In the genomic region with DNA sequence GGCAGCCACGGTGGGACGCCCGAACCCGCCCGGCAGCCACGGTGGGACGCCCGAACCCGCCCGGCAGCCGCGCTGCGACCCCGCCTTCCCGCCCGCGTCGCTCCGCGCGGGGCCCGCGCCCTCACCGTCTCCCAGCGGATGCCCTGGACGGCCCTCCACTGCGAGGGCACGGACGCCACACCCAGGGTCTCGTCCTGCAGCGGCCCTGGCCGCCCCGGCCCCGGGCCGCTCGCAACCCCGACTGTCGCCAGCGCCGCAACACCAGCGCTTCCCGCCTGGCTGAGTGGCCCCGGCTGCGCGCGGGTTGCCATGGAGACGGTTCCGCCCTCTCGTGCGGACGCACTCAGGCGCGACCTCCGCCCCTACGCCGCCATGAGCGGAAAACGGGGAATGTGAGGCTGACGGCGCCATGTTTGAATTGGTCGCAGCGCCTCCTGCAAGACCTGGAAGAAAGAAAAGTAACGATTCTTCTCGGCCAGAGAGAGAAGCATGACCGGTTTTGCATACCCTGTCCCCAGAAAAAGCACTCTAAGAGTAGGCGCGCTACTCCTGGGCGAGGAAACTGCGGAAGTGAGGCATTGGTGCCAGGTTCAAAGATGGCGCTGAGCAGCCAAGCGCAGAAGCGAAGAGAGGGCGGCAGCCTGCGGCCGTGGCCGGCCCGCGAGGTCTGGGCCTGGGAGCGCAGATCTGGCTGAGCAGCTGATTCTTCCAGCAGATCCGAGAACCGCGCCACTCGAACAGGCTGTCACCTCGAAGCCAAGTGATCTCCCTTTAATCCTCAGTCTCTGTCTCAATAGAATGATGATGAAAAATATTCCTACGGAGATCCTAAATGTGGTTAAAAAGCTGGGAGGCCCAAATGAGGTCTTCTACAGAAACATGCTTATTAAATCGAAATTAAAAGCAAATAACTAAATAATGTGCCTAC, we compare ENCODE assay signal across 8 cellular contexts. TPM values are rescaled to one million over a fixed set of nuclear protein-coding genes. Genes with fewer than 3 reads are reported as not detected.
DNase-seq lines count a peak whose midpoint lies in the region; ATAC-seq, FAIRE-seq and TF ChIP-seq lines count a peak whose summit lies in the region.

Gene DYNC2I2 (minus strand): TSS at position 432 of the 928 bp plus-strand sequence. CDS start 121 bp downstream, at position 311.

- TF ChIP-seq CTCF in left ventricle myocardium inferior (IDR thresholded peaks at IDR 0.05; ENCODE audit: borderline replicate concordance), result no peak
- TF ChIP-seq CTCF in progenitor cell of endocrine pancreas (IDR thresholded peaks at IDR 0.05; ENCODE audit: unreplicated experiment), result no peak
- TF ChIP-seq CTCF in upper lobe of right lung (IDR thresholded peaks at IDR 0.05), result no peak

- no peaks in the 10 kb centered on the region for H3K9me3 Mint-ChIP-seq in progenitor cell of endocrine pancreas (ENCODE audit: low read depth)

- peaks cover 2% of the 10 kb centered on the region for H3K4me1 Mint-ChIP-seq in progenitor cell of endocrine pancreas (ENCODE audit: low read depth)

- H3K4me3 Mint-ChIP-seq in progenitor cell of endocrine pancreas (ENCODE audit: low read depth), result peak within 1 kb of the TSS; percentile 82

- intact Hi-C loops in T-helper 1 cell treated with Interleukin-12 subunit alpha and Interleukin-12 subunit beta and Interleukin-4 antibody, amounts not matched to agents 30 ng/mL and 1 ng/mL, for 36 hours (cut with micrococcal nuclease), result loop anchor here (1.0 to 5.0 kb wide), 9 partner anchors 28 to 334 kb away; partner anchors contain the start of genes COQ4, DOLK, GLE1 and KYAT1
- intact Hi-C loops in left ventricle myocardium inferior (cut with micrococcal nuclease) (no loop called here), upper lobe of right lung (cut with DNase I) (no loop called here)

- DNase-seq in GM12892 (ENCODE audit: insufficient read length) (peak; percentile 80), NCI-H146 (lab: John Stamatoyannopoulos, UW) (peak; percentile 89), amniotic epithelial cell (ENCODE audit: low read depth) (peak; percentile 84), left ventricle myocardium inferior (peak; percentile 97), progenitor cell of endocrine pancreas (ENCODE audit: low spot score, unreplicated experiment) (peak; percentile 95), upper lobe of right lung (peak; percentile 99)

- ATAC-seq in HG02840 (IDR thresholded peaks at IDR 0.05; ENCODE audit: low FRiP score, unreplicated experiment) (peak; percentile 62), upper lobe of right lung (peak; percentile 99)

- peak; percentile 84 for TF ChIP-seq POLR2A in GM12892 (IDR thresholded peaks at IDR 0.05; ENCODE audit: low read depth, low read length)

- H3K4me1 ChIP-seq in left ventricle myocardium inferior (peaks cover 16% of the 10 kb centered on the region), upper lobe of right lung (no peaks in the 10 kb centered on the region)

- no peaks in the 10 kb centered on the region for H3K27me3 Mint-ChIP-seq in progenitor cell of endocrine pancreas

- peak within 1 kb of the TSS; percentile 100 for H3K27ac Mint-ChIP-seq in progenitor cell of endocrine pancreas

- no peaks in the 10 kb centered on the region for H3K36me3 Mint-ChIP-seq in progenitor cell of endocrine pancreas (ENCODE audit: insufficient read depth)

- H3K27me3 ChIP-seq in left ventricle myocardium inferior (ENCODE audit: low read depth) (no peaks in the 10 kb centered on the region), upper lobe of right lung (no peaks in the 10 kb centered on the region)

- H3K9me3 ChIP-seq in left ventricle myocardium inferior (replicated peaks) (no peaks in the 10 kb centered on the region), upper lobe of right lung (no peaks in the 10 kb centered on the region)

- H3K4me3 ChIP-seq in left ventricle myocardium inferior (peak within 1 kb of the TSS; percentile 76), upper lobe of right lung (peak within 1 kb of the TSS; percentile 64)

- no peaks in the 10 kb centered on the region for H3K36me3 ChIP-seq in left ventricle myocardium inferior
- H3K36me3 ChIP-seq in upper lobe of right lung, result no peaks in the 10 kb centered on the region

- FAIRE-seq in GM12892 (lab: Jason Lieb, UNC), result peak; percentile 89

- H3K27ac ChIP-seq in left ventricle myocardium inferior (replicated peaks) (peak within 1 kb of the TSS; percentile 98), upper lobe of right lung (peak within 1 kb of the TSS; percentile 99)

RNA-seq across cellular contexts. Expression of gene DYNC2I2, which starts in this region (rescaled TPM):
- 19.2 TPM for polyA plus RNA-seq in GM12892 (2012; ENCODE audit: missing spikeins)
- total RNA-seq in T-helper 1 cell treated with Interleukin-12 subunit alpha and Interleukin-12 subunit beta and Interleukin-4 antibody, amounts not matched to agents 30 ng/mL and 1 ng/mL, for 36 hours, result 36.8 and 38.3 TPM in 2 replicates
- total RNA-seq in left ventricle myocardium inferior (32.7 TPM), progenitor cell of endocrine pancreas (83.4 and 85.4 TPM in 2 replicates), upper lobe of right lung (37.3 TPM)

Comparison
In these comparisons a context has a peak if more than half of its experiments do, and no peak if none do; other contexts are left out.
1. Peak in every context shown above with its lines: DNase-seq, ATAC-seq, H3K4me3 ChIP-seq and H3K27ac ChIP-seq.